Comparison of ENCODE assay signal across 8 cellular contexts in genomic region chr6:35919827-35920751, GRCh38. TPM values are rescaled to one million over a fixed set of nuclear protein-coding genes. Genes with fewer than 3 reads are reported as not detected.
DNase-seq lines count a peak whose midpoint lies in the region; ATAC-seq, FAIRE-seq and TF ChIP-seq lines count a peak whose summit lies in the region.

No MANE protein-coding gene starts in this region.

- H2AFZ ChIP-seq in Karpas-422 (ENCODE audit: low read length), result no peak overlapping the region

- peaks cover 29% of the 10 kb centered on the region for H3K4me1 ChIP-seq in Karpas-422 (ENCODE audit: low read length)

- peaks cover 55% of the 10 kb centered on the region for H3K79me2 ChIP-seq in Karpas-422 (ENCODE audit: low read length)

- DNase-seq in G401 (ENCODE audit: low spot score), result peak; percentile 44
- DNase-seq in Karpas-422, result peak; percentile 68
- peak; percentile 59 to 64 for DNase-seq in activated CD4-positive, alpha-beta T cell treated with anti-CD3 and anti-CD28 coated beads for 4 hours
- peak in 2 of 10 donors; percentile 21 to 61 for DNase-seq in dorsolateral prefrontal cortex
- DNase-seq in medulla oblongata (ENCODE audit: extremely low spot score), result peak; percentile 21
- DNase-seq in stimulated activated CD8-positive, alpha-beta memory T cell treated with anti-CD3 and anti-CD28 coated beads, Interleukin-12 subunit alpha, Interleukin-12 subunit beta, amount 100 ng/mL, for 4 hours (ENCODE audit: low read depth), result peak; percentile 16
- DNase-seq in D721Med (ENCODE audit: insufficient read length, low spot score), result no peak

- peaks cover 9% of the 10 kb centered on the region; the same call in 1 of the 2 replicates for H4K20me1 ChIP-seq in Karpas-422 (ENCODE audit: insufficient read depth, low read depth, low read length)

- peaks cover 35% of the 10 kb centered on the region for H3K36me3 ChIP-seq in Karpas-422 (ENCODE audit: insufficient read depth, low read length)

- peak overlapping the region; percentile 95 for H3K9ac ChIP-seq in Karpas-422 (ENCODE audit: low read length)

- peak; percentile 29 for ATAC-seq in GM21723 (IDR thresholded peaks at IDR 0.05; ENCODE audit: unreplicated experiment)

- TF ChIP-seq CTCF in dorsolateral prefrontal cortex (IDR thresholded peaks at IDR 0.05 in 54 of 56, conservative IDR thresholded peaks at IDR 0.05 in 2 of 56; ENCODE audit: low read depth in 1 of 56, partially characterized antibody in 56 of 56) (no peak), D721Med (IDR thresholded peaks at IDR 0.05; ENCODE audit: insufficient read depth, missing control alignments) (no peak)

- H3K27me3 ChIP-seq in Karpas-422 (ENCODE audit: low read length), result no peaks in the 10 kb centered on the region
- H3K27me3 ChIP-seq in dorsolateral prefrontal cortex, result no peaks in the 10 kb centered on the region

- H3K27ac ChIP-seq in Karpas-422 (ENCODE audit: low read length), result peak overlapping the region; percentile 39; the same call in 1 of the 2 replicates
- H3K27ac ChIP-seq in dorsolateral prefrontal cortex, result peak overlapping the region in 55 of 59 donors; percentile 15 to 92 (median 78)

- intact Hi-C loops in dorsolateral prefrontal cortex (cut with DNase I), result loop anchor here (2.0 to 10.0 kb wide), 2 partner anchors 107 to 175 kb away; partner anchors contain the start of gene MAPK14 (in 1 of the 2)

- FAIRE-seq in D721Med (lab: Jason Lieb, UNC), result no peak

- in situ Hi-C loops in G401 (cut with HindIII; ENCODE audit: low sequenced_read_pairs), result no loop called here

- no peaks in the 10 kb centered on the region for H3K9me3 ChIP-seq in Karpas-422 (ENCODE audit: low read length)

- peak overlapping the region; percentile 89 for H3K4me3 ChIP-seq in Karpas-422 (ENCODE audit: low read length)
- peak overlapping the region; percentile 54 to 98 (median 85) for H3K4me3 ChIP-seq in dorsolateral prefrontal cortex

- peak overlapping the region; percentile 77 for H3K4me2 ChIP-seq in Karpas-422 (ENCODE audit: low read depth, low read length, poor library complexity, severe bottlenecking)

- H3K9me2 ChIP-seq in Karpas-422 (replicated peaks; ENCODE audit: insufficient read depth, low read length), result no peaks in the 10 kb centered on the region

RNA-seq across cellular contexts. Expression of gene SRPK1, which starts 0.8 kb away (rescaled TPM):
- total RNA-seq in G401 (2014; rRNA removed; shearing (Covaris generic)), result 28.9 and 39.9 TPM in 2 replicates
- 94.4 and 104 TPM in 2 replicates for total RNA-seq in Karpas-422 (2014; rRNA removed; shearing (Covaris generic); ENCODE audit: low replicate concordance)
- total RNA-seq in dorsolateral prefrontal cortex, result 10 to 100 TPM; 32.2 to 80.3 (median 53.7) TPM
